ENCODE assay signal across 1 cellular context in the genomic region with DNA sequence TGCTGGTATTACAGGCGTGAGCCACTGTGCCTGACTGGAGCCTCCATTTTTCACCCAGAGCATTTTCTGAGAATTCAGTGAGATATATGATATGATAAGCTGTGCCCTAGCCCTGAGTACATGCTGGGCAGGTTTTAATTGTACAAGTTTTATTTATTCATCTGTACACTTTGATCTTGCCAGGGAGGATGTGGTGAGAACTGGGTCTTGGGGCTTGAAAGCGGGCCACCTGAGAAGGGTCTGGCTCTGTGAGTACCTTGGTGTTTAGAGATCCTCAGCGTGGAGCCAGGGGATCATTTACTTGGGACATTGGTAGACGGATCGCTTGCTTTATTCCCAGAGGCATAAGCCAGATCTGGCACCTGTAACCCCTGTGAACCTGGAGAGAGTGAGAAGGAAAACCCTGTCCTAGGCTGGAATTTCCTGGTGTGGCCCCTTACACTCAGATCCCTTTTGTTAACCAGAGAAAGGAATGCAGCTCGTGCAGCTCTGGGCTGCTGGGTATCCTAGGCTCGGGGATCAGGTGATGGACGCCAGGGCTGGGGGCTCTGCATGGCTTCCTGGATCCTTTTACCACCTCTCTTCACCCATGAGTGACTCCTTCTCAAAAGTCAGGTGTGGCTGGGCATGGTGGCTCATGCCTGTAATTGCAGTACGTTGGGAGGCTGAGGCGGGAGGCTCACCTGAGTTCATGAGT.
TF ChIP-seq lines count a peak whose summit lies in the region.

No MANE protein-coding gene starts in this region.

TF ChIP-seq in GM23338, 12 proteins besides CTCF, POLR2A, EP300 and RAD21:
- no peak for TF ChIP-seq CREB1 (CRISPR knock-in tag; IDR thresholded peaks at IDR 0.05; ENCODE audit: low read depth)
- TF ChIP-seq, protein P1, sequence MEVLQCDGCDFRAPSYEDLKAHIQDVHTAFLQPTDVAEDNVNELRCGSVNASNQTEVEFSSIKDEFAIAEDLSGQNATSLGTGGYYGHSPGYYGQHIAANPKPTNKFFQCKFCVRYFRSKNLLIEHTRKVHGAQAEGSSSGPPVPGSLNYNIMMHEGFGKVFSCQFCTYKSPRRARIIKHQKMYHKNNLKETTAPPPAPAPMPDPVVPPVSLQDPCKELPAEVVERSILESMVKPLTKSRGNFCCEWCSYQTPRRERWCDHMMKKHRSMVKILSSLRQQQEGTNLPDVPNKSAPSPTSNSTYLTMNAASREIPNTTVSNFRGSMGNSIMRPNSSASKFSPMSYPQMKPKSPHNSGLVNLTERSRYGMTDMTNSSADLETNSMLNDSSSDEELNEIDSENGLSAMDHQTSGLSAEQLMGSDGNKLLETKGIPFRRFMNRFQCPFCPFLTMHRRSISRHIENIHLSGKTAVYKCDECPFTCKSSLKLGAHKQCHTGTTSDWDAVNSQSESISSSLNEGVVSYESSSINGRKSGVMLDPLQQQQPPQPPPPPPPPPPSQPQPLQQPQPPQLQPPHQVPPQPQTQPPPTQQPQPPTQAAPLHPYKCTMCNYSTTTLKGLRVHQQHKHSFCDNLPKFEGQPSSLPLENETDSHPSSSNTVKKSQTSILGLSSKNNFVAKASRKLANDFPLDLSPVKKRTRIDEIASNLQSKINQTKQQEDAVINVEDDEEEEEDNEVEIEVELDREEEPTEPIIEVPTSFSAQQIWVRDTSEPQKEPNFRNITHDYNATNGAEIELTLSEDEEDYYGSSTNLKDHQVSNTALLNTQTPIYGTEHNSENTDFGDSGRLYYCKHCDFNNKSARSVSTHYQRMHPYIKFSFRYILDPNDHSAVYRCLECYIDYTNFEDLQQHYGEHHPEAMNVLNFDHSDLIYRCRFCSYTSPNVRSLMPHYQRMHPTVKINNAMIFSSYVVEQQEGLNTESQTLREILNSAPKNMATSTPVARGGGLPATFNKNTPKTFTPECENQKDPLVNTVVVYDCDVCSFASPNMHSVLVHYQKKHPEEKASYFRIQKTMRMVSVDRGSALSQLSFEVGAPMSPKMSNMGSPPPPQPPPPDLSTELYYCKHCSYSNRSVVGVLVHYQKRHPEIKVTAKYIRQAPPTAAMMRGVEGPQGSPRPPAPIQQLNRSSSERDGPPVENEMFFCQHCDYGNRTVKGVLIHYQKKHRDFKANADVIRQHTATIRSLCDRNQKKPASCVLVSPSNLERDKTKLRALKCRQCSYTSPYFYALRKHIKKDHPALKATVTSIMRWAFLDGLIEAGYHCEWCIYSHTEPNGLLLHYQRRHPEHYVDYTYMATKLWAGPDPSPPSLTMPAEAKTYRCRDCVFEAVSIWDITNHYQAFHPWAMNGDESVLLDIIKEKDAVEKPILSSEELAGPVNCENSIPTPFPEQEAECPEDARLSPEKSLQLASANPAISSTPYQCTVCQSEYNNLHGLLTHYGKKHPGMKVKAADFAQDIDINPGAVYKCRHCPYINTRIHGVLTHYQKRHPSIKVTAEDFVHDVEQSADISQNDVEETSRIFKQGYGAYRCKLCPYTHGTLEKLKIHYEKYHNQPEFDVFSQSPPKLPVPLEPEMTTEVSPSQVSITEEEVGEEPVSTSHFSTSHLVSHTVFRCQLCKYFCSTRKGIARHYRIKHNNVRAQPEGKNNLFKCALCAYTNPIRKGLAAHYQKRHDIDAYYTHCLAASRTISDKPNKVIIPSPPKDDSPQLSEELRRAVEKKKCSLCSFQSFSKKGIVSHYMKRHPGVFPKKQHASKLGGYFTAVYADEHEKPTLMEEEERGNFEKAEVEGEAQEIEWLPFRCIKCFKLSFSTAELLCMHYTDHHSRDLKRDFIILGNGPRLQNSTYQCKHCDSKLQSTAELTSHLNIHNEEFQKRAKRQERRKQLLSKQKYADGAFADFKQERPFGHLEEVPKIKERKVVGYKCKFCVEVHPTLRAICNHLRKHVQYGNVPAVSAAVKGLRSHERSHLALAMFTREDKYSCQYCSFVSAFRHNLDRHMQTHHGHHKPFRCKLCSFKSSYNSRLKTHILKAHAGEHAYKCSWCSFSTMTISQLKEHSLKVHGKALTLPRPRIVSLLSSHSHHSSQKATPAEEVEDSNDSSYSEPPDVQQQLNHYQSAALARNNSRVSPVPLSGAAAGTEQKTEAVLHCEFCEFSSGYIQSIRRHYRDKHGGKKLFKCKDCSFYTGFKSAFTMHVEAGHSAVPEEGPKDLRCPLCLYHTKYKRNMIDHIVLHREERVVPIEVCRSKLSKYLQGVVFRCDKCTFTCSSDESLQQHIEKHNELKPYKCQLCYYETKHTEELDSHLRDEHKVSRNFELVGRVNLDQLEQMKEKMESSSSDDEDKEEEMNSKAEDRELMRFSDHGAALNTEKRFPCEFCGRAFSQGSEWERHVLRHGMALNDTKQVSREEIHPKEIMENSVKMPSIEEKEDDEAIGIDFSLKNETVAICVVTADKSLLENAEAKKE (CRISPR knock-in tag; IDR thresholded peaks at IDR 0.05): no peak
- TF ChIP-seq NANOG (IDR thresholded peaks at IDR 0.05; ENCODE audit: borderline replicate concordance): no peak
- TF ChIP-seq JUNB (IDR thresholded peaks at IDR 0.05; ENCODE audit: unreplicated experiment): no peak
- no peak for TF ChIP-seq ZNF331 (CRISPR knock-in tag; IDR thresholded peaks at IDR 0.05; ENCODE audit: low read depth)
- TF ChIP-seq EZH2phosphoT487 (IDR thresholded peaks at IDR 0.05; ENCODE audit: unreplicated experiment): no peak
- TF ChIP-seq, protein P2, sequence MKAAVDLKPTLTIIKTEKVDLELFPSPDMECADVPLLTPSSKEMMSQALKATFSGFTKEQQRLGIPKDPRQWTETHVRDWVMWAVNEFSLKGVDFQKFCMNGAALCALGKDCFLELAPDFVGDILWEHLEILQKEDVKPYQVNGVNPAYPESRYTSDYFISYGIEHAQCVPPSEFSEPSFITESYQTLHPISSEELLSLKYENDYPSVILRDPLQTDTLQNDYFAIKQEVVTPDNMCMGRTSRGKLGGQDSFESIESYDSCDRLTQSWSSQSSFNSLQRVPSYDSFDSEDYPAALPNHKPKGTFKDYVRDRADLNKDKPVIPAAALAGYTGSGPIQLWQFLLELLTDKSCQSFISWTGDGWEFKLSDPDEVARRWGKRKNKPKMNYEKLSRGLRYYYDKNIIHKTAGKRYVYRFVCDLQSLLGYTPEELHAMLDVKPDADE (IDR thresholded peaks at IDR 0.05): no peak
- TF ChIP-seq EZH2 (IDR thresholded peaks at IDR 0.05; ENCODE audit: low read depth, unreplicated experiment): no peak
- no peak for TF ChIP-seq STAT1 (IDR thresholded peaks at IDR 0.05; ENCODE audit: unreplicated experiment)
- no peak for TF ChIP-seq POLR2AphosphoS5 (IDR thresholded peaks at IDR 0.05; ENCODE audit: low read depth)
- no peak for TF ChIP-seq ZNF114 (CRISPR knock-in tag; IDR thresholded peaks at IDR 0.05)
- TF ChIP-seq, protein P3, sequence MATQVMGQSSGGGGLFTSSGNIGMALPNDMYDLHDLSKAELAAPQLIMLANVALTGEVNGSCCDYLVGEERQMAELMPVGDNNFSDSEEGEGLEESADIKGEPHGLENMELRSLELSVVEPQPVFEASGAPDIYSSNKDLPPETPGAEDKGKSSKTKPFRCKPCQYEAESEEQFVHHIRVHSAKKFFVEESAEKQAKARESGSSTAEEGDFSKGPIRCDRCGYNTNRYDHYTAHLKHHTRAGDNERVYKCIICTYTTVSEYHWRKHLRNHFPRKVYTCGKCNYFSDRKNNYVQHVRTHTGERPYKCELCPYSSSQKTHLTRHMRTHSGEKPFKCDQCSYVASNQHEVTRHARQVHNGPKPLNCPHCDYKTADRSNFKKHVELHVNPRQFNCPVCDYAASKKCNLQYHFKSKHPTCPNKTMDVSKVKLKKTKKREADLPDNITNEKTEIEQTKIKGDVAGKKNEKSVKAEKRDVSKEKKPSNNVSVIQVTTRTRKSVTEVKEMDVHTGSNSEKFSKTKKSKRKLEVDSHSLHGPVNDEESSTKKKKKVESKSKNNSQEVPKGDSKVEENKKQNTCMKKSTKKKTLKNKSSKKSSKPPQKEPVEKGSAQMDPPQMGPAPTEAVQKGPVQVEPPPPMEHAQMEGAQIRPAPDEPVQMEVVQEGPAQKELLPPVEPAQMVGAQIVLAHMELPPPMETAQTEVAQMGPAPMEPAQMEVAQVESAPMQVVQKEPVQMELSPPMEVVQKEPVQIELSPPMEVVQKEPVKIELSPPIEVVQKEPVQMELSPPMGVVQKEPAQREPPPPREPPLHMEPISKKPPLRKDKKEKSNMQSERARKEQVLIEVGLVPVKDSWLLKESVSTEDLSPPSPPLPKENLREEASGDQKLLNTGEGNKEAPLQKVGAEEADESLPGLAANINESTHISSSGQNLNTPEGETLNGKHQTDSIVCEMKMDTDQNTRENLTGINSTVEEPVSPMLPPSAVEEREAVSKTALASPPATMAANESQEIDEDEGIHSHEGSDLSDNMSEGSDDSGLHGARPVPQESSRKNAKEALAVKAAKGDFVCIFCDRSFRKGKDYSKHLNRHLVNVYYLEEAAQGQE (IDR thresholded peaks at IDR 0.05; ENCODE audit: unreplicated experiment): no peak
